37 cellular contexts compared by ENCODE assay signal in the genomic region with DNA sequence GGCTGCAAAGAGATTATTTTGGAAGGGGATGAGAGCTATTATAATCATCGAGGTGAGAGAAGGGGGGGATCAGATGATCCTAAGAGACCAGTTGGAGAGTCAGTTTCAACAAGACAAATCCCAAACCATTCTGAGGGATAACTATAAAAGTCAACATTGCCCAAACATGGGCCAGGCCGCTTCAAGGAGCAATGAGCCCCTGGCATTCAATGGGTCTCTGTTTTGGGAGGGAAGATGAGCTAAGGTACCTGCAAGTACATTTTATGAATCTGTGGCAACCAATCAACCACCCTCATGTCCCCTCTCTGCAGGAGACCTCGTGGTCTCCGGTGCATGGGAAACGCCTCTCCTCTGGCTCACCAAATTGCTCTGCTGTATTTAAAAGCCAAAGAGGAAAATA.
"Had no signal": no experiment of that assay in that cellular context is flagged by ENCODE, and none has a peak within 500 bp of the region (broad histone marks: within the 10 kb centered on the region; RNA-seq: fewer than 3 reads in every experiment).

No MANE protein-coding gene starts in this region.

- H3K36me3 Mint-ChIP-seq: activated CD4-positive, alpha-beta memory T cell treated with anti-CD3 and anti-CD28 coated beads for 36 hours had no signal

- H3K4me1 ChIP-seq: adrenal gland, body of pancreas, breast epithelium had no signal

- H3K27me3 ChIP-seq: adrenal gland, body of pancreas, brain microvascular endothelial cell, breast epithelium had no signal

- H3K4me3 Mint-ChIP-seq: activated CD4-positive, alpha-beta memory T cell treated with anti-CD3 and anti-CD28 coated beads for 36 hours; activated CD4-positive, alpha-beta T cell treated with anti-CD3 and anti-CD28 coated beads for 36 hours; activated CD4-positive, alpha-beta T cell treated with anti-CD3 and anti-CD28 coated beads, Interleukin-2, amount 10 ng/mL, durations not matched to agents 7 days and 5 days; activated CD8-positive, alpha-beta T cell treated with anti-CD3 and anti-CD28 coated beads for 36 hours; activated naive CD4-positive, alpha-beta T cell treated with anti-CD3 and anti-CD28 coated beads for 36 hours; activated naive CD8-positive, alpha-beta T cell treated with anti-CD3 and anti-CD28 coated beads for 36 hours; activated T-cell treated with anti-CD3 and anti-CD28 coated beads, Interleukin-2, amount 50 U/mL, for 4 hours; activated T-cell treated with anti-CD3 and anti-CD28 coated beads, Interleukin-2, amount 50 U/mL, for 72 hours; activated T-helper 1 cell treated with anti-CD3 and anti-CD28 coated beads, Interleukin-12 subunit alpha, Interleukin-12 subunit beta, Interleukin-2, Interleukin-4 antibody, amounts not matched to agents 30 ng/mL and 10 ng/mL and 1 ng/mL, durations not matched to agents 14 hours and 24 hours and 36 hours; activated T-helper 17 cell treated with anti-CD3 and anti-CD28 coated beads, Interleukin-2, amount 50 U/mL, for 72 hours; T-helper 1 cell treated with Interleukin-12 subunit alpha and Interleukin-12 subunit beta and Interleukin-4 antibody, amounts not matched to agents 30 μg/mL and 1 μg/mL, for 36 hours; T-helper 2 cell treated with Interferon-gamma antibody and Interleukin-4, amounts not matched to agents 5 μg/mL and 100 μg/mL, for 36 hours; WTC11 had no signal

- H3K27ac Mint-ChIP-seq: activated CD4-positive, alpha-beta memory T cell treated with anti-CD3 and anti-CD28 coated beads for 36 hours; activated CD4-positive, alpha-beta T cell treated with anti-CD3 and anti-CD28 coated beads for 36 hours; activated CD4-positive, alpha-beta T cell treated with anti-CD3 and anti-CD28 coated beads, Interleukin-2, amount 10 ng/mL, durations not matched to agents 7 days and 5 days; activated CD8-positive, alpha-beta T cell treated with anti-CD3 and anti-CD28 coated beads for 36 hours; activated naive CD4-positive, alpha-beta T cell treated with anti-CD3 and anti-CD28 coated beads for 36 hours; activated naive CD4-positive, alpha-beta T cell treated with anti-CD3 and anti-CD28 coated beads, Interleukin-2, amount 50 U/mL, for 72 hours; activated naive CD8-positive, alpha-beta T cell treated with anti-CD3 and anti-CD28 coated beads for 36 hours; activated T-cell treated with anti-CD3 and anti-CD28 coated beads, Interleukin-2, amount 50 U/mL, for 72 hours; activated T-helper 1 cell treated with anti-CD3 and anti-CD28 coated beads, Interleukin-12 subunit alpha, Interleukin-12 subunit beta, Interleukin-2, Interleukin-4 antibody, amounts not matched to agents 30 ng/mL and 10 ng/mL and 1 ng/mL, durations not matched to agents 14 hours and 24 hours and 36 hours; activated T-helper 17 cell treated with anti-CD3 and anti-CD28 coated beads, Interleukin-2, amount 50 U/mL, for 72 hours; T-helper 1 cell treated with Interleukin-12 subunit alpha and Interleukin-12 subunit beta and Interleukin-4 antibody, amounts not matched to agents 30 μg/mL and 1 μg/mL, for 36 hours; T-helper 2 cell treated with Interferon-gamma antibody and Interleukin-4, amounts not matched to agents 5 μg/mL and 100 μg/mL, for 36 hours; WTC11 had no signal

- H3K9me3 ChIP-seq: adrenal gland had no signal

- DNase-seq: activated CD4-positive, alpha-beta memory T cell treated with anti-CD3 and anti-CD28 coated beads for 36 hours; activated CD4-positive, alpha-beta T cell treated with anti-CD3 and anti-CD28 coated beads for 1 hour; activated CD4-positive, alpha-beta T cell treated with anti-CD3 and anti-CD28 coated beads for 36 hours; activated CD4-positive, alpha-beta T cell treated with anti-CD3 and anti-CD28 coated beads for 48 hours; activated CD4-positive, alpha-beta T cell treated with anti-CD3 and anti-CD28 coated beads, Interleukin-2, amount 10 ng/mL, durations not matched to agents 7 days and 5 days; activated CD4-positive, CD25-positive, alpha-beta regulatory T cell; activated CD8-positive, alpha-beta memory T cell treated with anti-CD3 and anti-CD28 coated beads, Interleukin-2, amount 50 U/mL, for 4 hours; activated CD8-positive, alpha-beta T cell treated with anti-CD3 and anti-CD28 coated beads for 36 hours; activated effector memory CD4-positive, alpha-beta T cell treated with anti-CD3 and anti-CD28 coated beads, Interleukin-2, amount 50 U/mL, for 16 hours; activated gamma-delta T cell treated with Interleukin-2 at 50 U/mL for 16 hours; activated naive CD4-positive, alpha-beta T cell; activated naive CD4-positive, alpha-beta T cell treated with anti-CD3 and anti-CD28 coated beads for 36 hours; activated naive CD4-positive, alpha-beta T cell treated with anti-CD3 and anti-CD28 coated beads, Interleukin-2, amount 50 U/mL, for 16 hours; activated naive CD8-positive, alpha-beta T cell treated with anti-CD3 and anti-CD28 coated beads for 36 hours; activated T-cell treated with anti-CD3 and anti-CD28 coated beads for 4 hours; activated T-cell treated with anti-CD3 and anti-CD28 coated beads, Interleukin-2, amount 50 U/mL, for 1 hour; activated T-cell treated with anti-CD3 and anti-CD28 coated beads, Interleukin-2, amount 50 U/mL, for 4 hours; activated T-cell treated with anti-CD3 and anti-CD28 coated beads, Interleukin-2, amount 50 U/mL, for 72 hours; adrenal gland; amniotic stem cell; aorta; body of pancreas; brain microvascular endothelial cell; central memory CD4-positive, alpha-beta T cell; SW 1271; T-helper 1 cell; T-helper 2 cell; T-helper 9 cell had no signal

- H3K36me3 ChIP-seq: adrenal gland, brain microvascular endothelial cell, breast epithelium had no signal

- H3K4me1 Mint-ChIP-seq: activated CD4-positive, alpha-beta T cell treated with anti-CD3 and anti-CD28 coated beads for 36 hours; activated CD4-positive, alpha-beta T cell treated with anti-CD3 and anti-CD28 coated beads, Interleukin-2, amount 10 ng/mL, durations not matched to agents 7 days and 5 days; activated naive CD8-positive, alpha-beta T cell treated with anti-CD3 and anti-CD28 coated beads for 36 hours; activated T-helper 17 cell treated with anti-CD3 and anti-CD28 coated beads, Interleukin-2, amount 50 U/mL, for 72 hours; WTC11 had no signal

- ATAC-seq: activated CD4-positive, alpha-beta T cell treated with anti-CD3 and anti-CD28 coated beads for 36 hours; activated CD4-positive, CD25-positive, alpha-beta regulatory T cell treated with anti-CD3 and anti-CD28 coated beads, Interleukin-2, amount 50 U/mL, for 24 hours; activated CD8-positive, alpha-beta T cell treated with anti-CD3 and anti-CD28 coated beads for 36 hours; activated naive CD4-positive, alpha-beta T cell treated with anti-CD3 and anti-CD28 coated beads, Interleukin-2, amount 50 U/mL, for 72 hours; activated T-cell treated with anti-CD3 and anti-CD28 coated beads, Interleukin-2, amount 50 U/mL, for 4 hours; activated T-cell treated with anti-CD3 and anti-CD28 coated beads, Interleukin-2, amount 50 U/mL, for 72 hours; activated T-helper 17 cell treated with anti-CD3 and anti-CD28 coated beads, Interleukin-2, amount 50 U/mL, for 72 hours; body of pancreas; WTC11 had no signal

- H3K4me3 ChIP-seq: adrenal gland, body of pancreas, breast epithelium had no signal

- H3K27me3 Mint-ChIP-seq: activated CD4-positive, alpha-beta memory T cell treated with anti-CD3 and anti-CD28 coated beads for 36 hours had no signal

- H3K27ac ChIP-seq: adrenal gland, body of pancreas, brain microvascular endothelial cell, breast epithelium, VCaP had no signal
